22 cellular contexts compared by ENCODE assay signal in the genomic region with DNA sequence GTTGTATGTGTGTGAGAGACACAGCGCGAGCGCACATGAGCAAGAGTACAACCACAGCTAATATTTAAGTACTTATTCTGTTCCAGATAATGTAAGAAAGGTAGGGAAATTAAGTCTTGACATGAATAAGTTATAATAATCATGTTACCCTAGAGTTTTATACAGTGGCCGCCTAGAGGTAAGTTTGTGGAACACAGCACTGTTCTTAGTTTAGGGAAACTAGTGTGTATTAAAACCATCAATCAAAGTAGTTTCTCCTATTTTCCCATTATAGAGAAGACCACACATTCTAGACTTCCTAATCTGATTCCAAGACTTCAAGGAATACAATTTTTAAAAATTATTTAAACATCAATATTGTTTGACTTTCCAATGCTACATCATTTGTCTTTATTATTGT. TPM values are rescaled to one million over a fixed set of nuclear protein-coding genes. Genes with fewer than 3 reads are reported as not detected.
A peak's percentile ranks its signal among the peaks of the same experiment; 100 is the strongest.
DNase-seq lines count a peak whose midpoint lies in the region; ATAC-seq and TF ChIP-seq lines count a peak whose summit lies in the region.
"Had no signal": no experiment of that assay in that cellular context is flagged by ENCODE, and none has a peak within 500 bp of the region (broad histone marks: within the 10 kb centered on the region; RNA-seq: fewer than 3 reads in every experiment).

No MANE protein-coding gene starts in this region.

- H3K4me1 ChIP-seq in SK-N-SH (ENCODE audit: control insufficient read depth in 1 of 2, insufficient read depth in 2 of 2, low read depth in 1 of 2, low read length in 1 of 2) (no peaks in the 10 kb centered on the region; a peak in 1 of 4 replicates), Panc1 (ENCODE audit: control insufficient read depth, insufficient read depth, low read length) (no peaks in the 10 kb centered on the region), upper lobe of right lung (no peaks in the 10 kb centered on the region)
- H3K4me1 ChIP-seq: esophagus squamous epithelium, psoas muscle, tibial nerve had no signal

- H3K9ac ChIP-seq in SK-N-SH = no peak overlapping the region
- H3K9ac ChIP-seq: KMS-11 had no signal

- no peak for TF ChIP-seq RAD21 in SK-N-SH (IDR thresholded peaks at IDR 0.05; ENCODE audit: low read length)

- POLR2A ChIA-PET in SK-N-SH (lab: Yijun Ruan, JAX) (no interaction called here), Panc1 (lab: Charles Lee) (no interaction called here), RWPE1 (lab: Yijun Ruan, JAX; ENCODE audit: low non-redundant PET) (no interaction called here)

- no peak for TF ChIP-seq EP300 in SK-N-SH (IDR thresholded peaks at IDR 0.05; ENCODE audit: borderline replicate concordance in 1 of 2, low read depth in 1 of 2, low read length in 1 of 2)

- CTCF ChIA-PET in SK-N-SH (lab: Yijun Ruan, JAX) = interaction anchor here (1.7 kb wide), 1 partner anchor 15 kb away, joined by 7 read pairs; no protein-coding TSS in a partner anchor
- CTCF ChIA-PET in Panc1 (lab: Charles Lee) = no interaction called here
- CTCF ChIA-PET in RWPE1 (lab: Yijun Ruan, JAX) = no interaction called here

- no peaks in the 10 kb centered on the region for H4K20me1 ChIP-seq in SK-N-SH (ENCODE audit: insufficient read depth)

- no peaks in the 10 kb centered on the region for H3K79me2 ChIP-seq in SK-N-SH (ENCODE audit: insufficient read depth)

- H3K4me3 ChIP-seq in SK-N-SH (ENCODE audit: low read depth in 2 of 2, low read length in 1 of 2) (no peak overlapping the region), Panc1 (ENCODE audit: low read depth in 2 of 2, low read length in 2 of 2) (no peak overlapping the region), fibroblast of pulmonary artery (replicated peaks; ENCODE audit: low read depth, low read length) (no peak overlapping the region), upper lobe of right lung (no peak overlapping the region)
- H3K4me3 ChIP-seq: esophagus squamous epithelium, GM23338, psoas muscle, tibial nerve had no signal

- peak; percentile 28; the same call in 1 of the 2 replicates for TF ChIP-seq CTCF in SK-N-SH (IDR thresholded peaks at IDR 0.05)
- TF ChIP-seq CTCF in Panc1 (IDR thresholded peaks at IDR 0.05) = peak; percentile 16; the same call in 1 of the 2 replicates
- peak; percentile 33 for TF ChIP-seq CTCF in fibroblast of pulmonary artery (IDR thresholded peaks at IDR 0.05; ENCODE audit: low read length, missing control alignments)
- TF ChIP-seq CTCF in upper lobe of right lung (IDR thresholded peaks at IDR 0.05) = peak; percentile 10
- no peak for TF ChIP-seq CTCF in RWPE1 (conservative IDR thresholded peaks at IDR 0.05; ENCODE audit: low read depth)

- H2AFZ ChIP-seq in SK-N-SH (ENCODE audit: low read depth) = no peak overlapping the region
- H2AFZ ChIP-seq: GM23338 had no signal

- H3F3A ChIP-seq in SK-N-SH (replicated peaks; ENCODE audit: insufficient read depth) = no peaks in the 10 kb centered on the region

- no TSS peak for BruUV-seq in Panc1 (replicated peaks; lab: Mats Ljungman, UMichigan)

- H3K27me3 ChIP-seq in SK-N-SH (ENCODE audit: insufficient read depth) = no peaks in the 10 kb centered on the region
- no peaks in the 10 kb centered on the region; the same call in 1 of the 2 replicates for H3K27me3 ChIP-seq in Panc1 (ENCODE audit: control insufficient read depth, insufficient read depth, low read length)
- H3K27me3 ChIP-seq in upper lobe of right lung = peaks cover 30% of the 10 kb centered on the region

- intact Hi-C loops in Panc1 (cut with micrococcal nuclease; ENCODE audit: unreplicated experiment) = no loop called here
- intact Hi-C loops in upper lobe of right lung (cut with DNase I) = no loop called here

- ATAC-seq in SK-N-SH treated with all-trans-retinoic acid at 6 μM for 48 hours (no peak), Panc1 (no peak), upper lobe of right lung (no peak)
- ATAC-seq: GM23338, psoas muscle had no signal

- in situ Hi-C loops in Panc1 (cut with HindIII; ENCODE audit: low pct_unique_long_range_greater_than_20kb, low sequenced_read_pairs) = no loop called here

- H3K9me2 ChIP-seq in SK-N-SH = no peaks in the 10 kb centered on the region

- H3K36me3 ChIP-seq in SK-N-SH (replicated peaks in 1 of 2; ENCODE audit: control insufficient read depth in 1 of 2, insufficient read depth in 2 of 2, low read length in 1 of 2) (no peaks in the 10 kb centered on the region), Panc1 (ENCODE audit: control insufficient read depth, insufficient read depth, low read length) (no peaks in the 10 kb centered on the region), upper lobe of right lung (no peaks in the 10 kb centered on the region)
- H3K36me3 ChIP-seq: esophagus squamous epithelium, tibial nerve had no signal

- WGBS in SK-N-SH (ENCODE audit: low lambda C conversion rate) = 86% methylated on average over 4 of the region's 4 CpGs

- no peak for DNase-seq in SK-N-SH
- DNase-seq in Panc1 (ENCODE audit: low read depth, low spot score) = no peak
- DNase-seq in fibroblast of pulmonary artery (ENCODE audit: low read depth) = no peak
- no peak for DNase-seq in upper lobe of right lung
- no peak for DNase-seq in NCI-H1092 treated with DMSO at 0.1 percent for 48 hours (lab: John Stamatoyannopoulos, UW)
- no peak for DNase-seq in globus pallidus (ENCODE audit: low spot score)
- DNase-seq in RWPE1 (ENCODE audit: low spot score) = no peak
- DNase-seq: activated CD4-positive, alpha-beta T cell treated with anti-CD3 and anti-CD28 coated beads for 48 hours; activated CD8-positive, alpha-beta memory T cell treated with anti-CD3 and anti-CD28 coated beads, Interleukin-2, amount 50 U/mL, for 4 hours; dermis blood vessel endothelial cell; esophagus squamous epithelium; NCI-H1417 treated with DMSO at 0.1 percent for 48 hours; NK-92 treated with Interleukin-12 subunit alpha and Interleukin-12 subunit beta, amount 100 ng/mL, for 24 hours; psoas muscle; SIG-M5; stimulated activated naive CD4-positive, alpha-beta T cell had no signal

- no peaks in the 10 kb centered on the region for H3K9me3 ChIP-seq in SK-N-SH
- no peaks in the 10 kb centered on the region for H3K9me3 ChIP-seq in Panc1 (ENCODE audit: control insufficient read depth, insufficient read depth, low read depth, low read length)
- no peaks in the 10 kb centered on the region for H3K9me3 ChIP-seq in upper lobe of right lung
- H3K9me3 ChIP-seq: esophagus squamous epithelium, psoas muscle, tibial nerve had no signal

- no peak overlapping the region for H3K4me2 ChIP-seq in SK-N-SH
- H3K4me2 ChIP-seq: GM23338, KMS-11 had no signal

- H3K27ac ChIP-seq in SK-N-SH (ENCODE audit: low read depth in 2 of 2, low read length in 1 of 2) (no peak overlapping the region), Panc1 (ENCODE audit: low read length) (no peak overlapping the region), upper lobe of right lung (no peak overlapping the region), RWPE1 (no peak overlapping the region)
- H3K27ac ChIP-seq: esophagus squamous epithelium, KMS-11, psoas muscle, tibial nerve had no signal

TF ChIP-seq in SK-N-SH, 30 proteins besides CTCF, POLR2A, EP300 and RAD21 (continues in another document):
- TF ChIP-seq, protein P1, sequence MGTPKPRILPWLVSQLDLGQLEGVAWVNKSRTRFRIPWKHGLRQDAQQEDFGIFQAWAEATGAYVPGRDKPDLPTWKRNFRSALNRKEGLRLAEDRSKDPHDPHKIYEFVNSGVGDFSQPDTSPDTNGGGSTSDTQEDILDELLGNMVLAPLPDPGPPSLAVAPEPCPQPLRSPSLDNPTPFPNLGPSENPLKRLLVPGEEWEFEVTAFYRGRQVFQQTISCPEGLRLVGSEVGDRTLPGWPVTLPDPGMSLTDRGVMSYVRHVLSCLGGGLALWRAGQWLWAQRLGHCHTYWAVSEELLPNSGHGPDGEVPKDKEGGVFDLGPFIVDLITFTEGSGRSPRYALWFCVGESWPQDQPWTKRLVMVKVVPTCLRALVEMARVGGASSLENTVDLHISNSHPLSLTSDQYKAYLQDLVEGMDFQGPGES (IDR thresholded peaks at IDR 0.05; ENCODE audit: low read depth, low read length) = no peak
- TF ChIP-seq, protein P2, sequence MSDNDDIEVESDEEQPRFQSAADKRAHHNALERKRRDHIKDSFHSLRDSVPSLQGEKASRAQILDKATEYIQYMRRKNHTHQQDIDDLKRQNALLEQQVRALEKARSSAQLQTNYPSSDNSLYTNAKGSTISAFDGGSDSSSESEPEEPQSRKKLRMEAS (IDR thresholded peaks at IDR 0.05; ENCODE audit: low read depth) = no peak

TF ChIP-seq in SK-N-SH treated with all-trans-retinoic acid at 6 μM for 48 hours, 23 proteins besides CTCF, POLR2A, EP300 and RAD21 (continues in another document):
- TF ChIP-seq SNAI2 (CRISPR knock-in tag; IDR thresholded peaks at IDR 0.05) = no peak
- no peak for TF ChIP-seq GLIS3 (CRISPR knock-in tag; IDR thresholded peaks at IDR 0.05)
- no peak for TF ChIP-seq BACH2 (CRISPR knock-in tag; IDR thresholded peaks at IDR 0.05; ENCODE audit: borderline replicate concordance)
- TF ChIP-seq, protein P3, sequence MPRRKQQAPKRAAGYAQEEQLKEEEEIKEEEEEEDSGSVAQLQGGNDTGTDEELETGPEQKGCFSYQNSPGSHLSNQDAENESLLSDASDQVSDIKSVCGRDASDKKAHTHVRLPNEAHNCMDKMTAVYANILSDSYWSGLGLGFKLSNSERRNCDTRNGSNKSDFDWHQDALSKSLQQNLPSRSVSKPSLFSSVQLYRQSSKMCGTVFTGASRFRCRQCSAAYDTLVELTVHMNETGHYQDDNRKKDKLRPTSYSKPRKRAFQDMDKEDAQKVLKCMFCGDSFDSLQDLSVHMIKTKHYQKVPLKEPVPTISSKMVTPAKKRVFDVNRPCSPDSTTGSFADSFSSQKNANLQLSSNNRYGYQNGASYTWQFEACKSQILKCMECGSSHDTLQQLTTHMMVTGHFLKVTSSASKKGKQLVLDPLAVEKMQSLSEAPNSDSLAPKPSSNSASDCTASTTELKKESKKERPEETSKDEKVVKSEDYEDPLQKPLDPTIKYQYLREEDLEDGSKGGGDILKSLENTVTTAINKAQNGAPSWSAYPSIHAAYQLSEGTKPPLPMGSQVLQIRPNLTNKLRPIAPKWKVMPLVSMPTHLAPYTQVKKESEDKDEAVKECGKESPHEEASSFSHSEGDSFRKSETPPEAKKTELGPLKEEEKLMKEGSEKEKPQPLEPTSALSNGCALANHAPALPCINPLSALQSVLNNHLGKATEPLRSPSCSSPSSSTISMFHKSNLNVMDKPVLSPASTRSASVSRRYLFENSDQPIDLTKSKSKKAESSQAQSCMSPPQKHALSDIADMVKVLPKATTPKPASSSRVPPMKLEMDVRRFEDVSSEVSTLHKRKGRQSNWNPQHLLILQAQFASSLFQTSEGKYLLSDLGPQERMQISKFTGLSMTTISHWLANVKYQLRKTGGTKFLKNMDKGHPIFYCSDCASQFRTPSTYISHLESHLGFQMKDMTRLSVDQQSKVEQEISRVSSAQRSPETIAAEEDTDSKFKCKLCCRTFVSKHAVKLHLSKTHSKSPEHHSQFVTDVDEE (CRISPR knock-in tag; IDR thresholded peaks at IDR 0.05) = no peak
- TF ChIP-seq ZC3H10 (CRISPR knock-in tag; IDR thresholded peaks at IDR 0.05) = no peak
- no peak for TF ChIP-seq PPARA (CRISPR knock-in tag; IDR thresholded peaks at IDR 0.05; ENCODE audit: borderline replicate concordance)

RNA-seq across cellular contexts. Expression of gene ALDH1A2, which starts 9.5 kb away (rescaled TPM):
- polyA plus RNA-seq in SK-N-SH (2012; rRNA removed) = not detected in 2 replicates
- polyA plus RNA-seq in SK-N-SH (2012; cell fraction: cytosol; rRNA removed) = 0.07 TPM in 1 of 2 replicates, not detected in the other
- not detected in 2 replicates for polyA plus RNA-seq in SK-N-SH (2012; cell fraction: nucleus; rRNA removed)
- 0.98 TPM for total RNA-seq in Panc1 (2021; ENCODE audit: unreplicated experiment)
- polyA plus RNA-seq in Panc1 (2012; ENCODE audit: insufficient read length) = not detected
- total RNA-seq in upper lobe of right lung = 27.3 TPM
- total RNA-seq: A172, G401 had no signal
- polyA plus RNA-seq: GM23338 had no signal

Comparison
In these comparisons a context has a peak if more than half of its experiments do, and no peak if none do; other contexts are left out.
1. RNA of gene ALDH1A2, which starts 9.5 kb away (total RNA-seq): 27.3 TPM in upper lobe of right lung (single experiment); 0.98 TPM in Panc1 (single experiment); every median in the first group is over 10 times any median in the second.